9 cellular contexts compared by ENCODE assay signal in the genomic region with DNA sequence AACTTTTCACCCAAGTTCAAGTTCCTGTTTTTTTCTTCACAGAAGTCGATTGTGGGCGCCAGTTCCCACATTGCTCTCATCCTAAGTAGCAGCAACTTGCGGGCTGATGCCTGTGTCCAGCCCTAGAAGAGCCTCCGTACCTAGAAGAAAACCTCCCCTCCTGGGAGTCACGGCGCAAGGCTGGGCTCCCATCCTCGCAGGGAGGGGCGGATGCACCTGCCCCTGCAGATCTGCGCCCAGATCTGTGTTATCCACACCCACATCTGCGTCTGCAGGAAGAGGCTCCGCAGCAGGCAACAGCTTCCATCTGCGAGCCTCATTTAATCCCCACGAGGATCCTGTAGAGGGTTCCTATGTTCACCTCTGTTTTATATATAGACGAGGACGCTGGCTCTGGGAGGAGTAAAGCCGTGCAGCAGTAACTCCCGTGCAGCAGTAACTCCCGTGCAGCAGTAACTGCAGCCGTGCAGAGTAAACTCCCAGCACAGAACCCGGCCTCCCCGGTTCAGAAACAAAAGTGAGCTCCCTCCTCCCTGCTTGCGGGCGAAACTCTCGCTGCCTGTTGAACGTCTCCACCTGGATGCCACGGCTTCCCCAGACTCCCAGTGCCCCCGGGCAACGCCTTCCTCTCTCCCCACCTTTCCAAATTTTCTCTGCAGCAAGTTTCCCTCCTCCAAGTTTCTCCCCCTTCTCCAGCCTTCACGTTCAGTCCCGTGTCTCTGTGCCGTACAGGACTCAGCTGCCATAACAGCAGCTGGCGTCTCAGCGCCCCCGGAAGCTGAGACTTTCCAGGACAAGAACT. TPM values are rescaled to one million over a fixed set of nuclear protein-coding genes. Genes with fewer than 3 reads are reported as not detected.
DNase-seq lines count a peak whose midpoint lies in the region; ATAC-seq and TF ChIP-seq lines count a peak whose summit lies in the region.
"Had no signal": no experiment of that assay in that cellular context is flagged by ENCODE, and none has a peak within 500 bp of the region (broad histone marks: within the 10 kb centered on the region; RNA-seq: fewer than 3 reads in every experiment).

No MANE protein-coding gene starts in this region.

- peak; percentile 25 for DNase-seq in GM10266 (ENCODE audit: extremely low spot score)
- DNase-seq in NT2/D1 (ENCODE audit: low read depth, low spot score): no peak
- peak; percentile 42 for DNase-seq in activated effector memory CD4-positive, alpha-beta T cell treated with Interleukin-2 at 50 U/mL for 16 hours
- peak; percentile 65 to 81 for DNase-seq in left lung
- DNase-seq in thoracic aorta (ENCODE audit: low spot score): no peak

- H3K4me1 ChIP-seq in NT2/D1 (ENCODE audit: insufficient read depth, insufficient read length) (peaks cover under 1% of the 10 kb centered on the region), left lung (peaks cover 0 to 45% of the 10 kb centered on the region in 2 donors), thoracic aorta (ENCODE audit: control insufficient read depth in 1 of 2, low read depth in 2 of 2) (no peaks in the 10 kb centered on the region)

- H3K36me3 ChIP-seq in NT2/D1 (ENCODE audit: insufficient read depth, insufficient read length, low read length) (no peaks in the 10 kb centered on the region), left lung (no peaks in the 10 kb centered on the region), thoracic aorta (no peaks in the 10 kb centered on the region)

- H3K27me3 ChIP-seq in NT2/D1 (ENCODE audit: insufficient read depth, insufficient read length): peaks cover 21% of the 10 kb centered on the region
- H3K27me3 ChIP-seq in left lung: peaks cover 4 to 77% of the 10 kb centered on the region in 2 donors
- no peaks in the 10 kb centered on the region for H3K27me3 ChIP-seq in thoracic aorta (replicated peaks; ENCODE audit: insufficient read depth)

- TF ChIP-seq CTCF in GM10266 (IDR thresholded peaks at IDR 0.05; ENCODE audit: control insufficient read depth, insufficient read depth, low read depth, missing control alignments) (no peak), left lung (IDR thresholded peaks at IDR 0.05) (no peak), thoracic aorta (IDR thresholded peaks at IDR 0.05) (no peak)

- H3K27ac ChIP-seq in left lung (peak overlapping the region; percentile 58 to 89), thoracic aorta (no peak overlapping the region)

- ATAC-seq in left lung (peak; percentile 42), thoracic aorta (ENCODE audit: insufficient number of reproducible peaks, low FRiP score, low read depth) (no peak), GM18861 (IDR thresholded peaks at IDR 0.05; ENCODE audit: unreplicated experiment) (no peak), GM21526 (IDR thresholded peaks at IDR 0.05; ENCODE audit: low FRiP score, unreplicated experiment) (no peak), GM21576 (IDR thresholded peaks at IDR 0.05; ENCODE audit: unreplicated experiment) (no peak)

- intact Hi-C loops in left lung (cut with DNase I): no loop called here

- H3K4me3 ChIP-seq in NT2/D1 (ENCODE audit: insufficient read length, low read depth) (no peak overlapping the region), left lung (peak overlapping the region; percentile 7 to 36), thoracic aorta (peak overlapping the region; percentile 26)

- no peaks in the 10 kb centered on the region for H3K9me3 ChIP-seq in NT2/D1 (ENCODE audit: insufficient read depth, low read length)
- H3K9me3 ChIP-seq in left lung: no peaks in the 10 kb centered on the region
- H3K9me3 ChIP-seq in thoracic aorta: no peaks in the 10 kb centered on the region

- H3K9ac ChIP-seq in NT2/D1 (ENCODE audit: insufficient read length, low read depth): peak overlapping the region; percentile 8

RNA-seq across cellular contexts. Expression of gene LAIR1, which starts 23.5 kb away (rescaled TPM):
- 100 to 1,000 TPM in 1 of 2 donors, 10 to 100 TPM in 1; 66.9 to 172 TPM for total RNA-seq in left lung
- 10 to 100 TPM; 31.2 to 64.7 TPM for total RNA-seq in thoracic aorta
- total RNA-seq: NCI-H460 had no signal

RNA-seq across cellular contexts. Expression of gene TTYH1, which starts 27.1 kb away (rescaled TPM):
- total RNA-seq in left lung: not detected
- not detected for total RNA-seq in thoracic aorta
- total RNA-seq: NCI-H460 had no signal

RNA-seq across cellular contexts. Expression of gene LILRA4, which starts 49.2 kb away (rescaled TPM):
- total RNA-seq in left lung (1 to 10 TPM; 1.8 to 2.3 TPM), thoracic aorta (not detected)
- total RNA-seq: NCI-H460 had no signal

Comparison
In these comparisons a context has a peak if more than half of its experiments do, and no peak if none do; other contexts are left out.
1. DNase-seq: peak in GM10266 (single experiment), activated effector memory CD4-positive, alpha-beta T cell treated with Interleukin-2 at 50 U/mL for 16 hours (single experiment) and left lung (2 of 2); none in NT2/D1 (single experiment) and thoracic aorta (single experiment).
2. H3K27ac ChIP-seq: peak in left lung (2 of 2); none in thoracic aorta (0 of 2).